23 cellular contexts compared by ENCODE assay signal in genomic region chr16:1657841-1658240, GRCh38.
"Had no signal": no experiment of that assay in that cellular context is flagged by ENCODE, and none has a peak within 500 bp of the region (broad histone marks: within the 10 kb centered on the region; RNA-seq: fewer than 3 reads in every experiment).

No MANE protein-coding gene starts in this region.

- H3K27me3 Mint-ChIP-seq: naive B cell had no signal

- H3K4me3 Mint-ChIP-seq: nephron had no signal

- H3K27me3 ChIP-seq: esophagus squamous epithelium, gastroesophageal sphincter, left lung, sigmoid colon, suprapubic skin, thyroid gland, upper lobe of left lung, uterus had no signal

- DNase-seq: effector memory CD4-positive, alpha-beta T cell; esophagus squamous epithelium; foreskin fibroblast; glutamatergic neuron; islet precursor cell; left lung; mesendoderm; naive B cell; psoas muscle; retina; sigmoid colon; stimulated activated CD4-positive, alpha-beta T cell treated with anti-CD3 and anti-CD28 coated beads, Interleukin-2, amount 100 ng/mL, for 24 hours; stimulated activated CD4-positive, alpha-beta T cell treated with anti-CD3 and anti-CD28 coated beads, Interleukin-4, amount 100 ng/mL, for 4 hours; stimulated activated naive CD8-positive, alpha-beta T cell treated with anti-CD3 and anti-CD28 coated beads, Interleukin-15, Interleukin-2, amounts not matched to agents 100 U/mL and 50 U/mL, for 24 hours; upper lobe of left lung; uterus had no signal

- H3K27ac ChIP-seq: epithelial cell of prostate, esophagus squamous epithelium, gastroesophageal sphincter, left lung, psoas muscle, sigmoid colon, skin epidermis, suprapubic skin, thyroid gland, upper lobe of left lung, uterus had no signal

- H3K27ac Mint-ChIP-seq: nephron had no signal

- H3K4me1 Mint-ChIP-seq: nephron had no signal

- H3K4me3 ChIP-seq: esophagus squamous epithelium, gastroesophageal sphincter, left lung, lung, psoas muscle, sigmoid colon, skin epidermis, suprapubic skin, thyroid gland, upper lobe of left lung, uterus had no signal

- H3K36me3 ChIP-seq: uterus had no signal

- H3K9me3 ChIP-seq: esophagus squamous epithelium, gastroesophageal sphincter, left lung, psoas muscle, sigmoid colon, suprapubic skin, thyroid gland, upper lobe of left lung, uterus had no signal

- H3K4me1 ChIP-seq: gastroesophageal sphincter, left lung, psoas muscle, sigmoid colon, thyroid gland, upper lobe of left lung, uterus had no signal

- ATAC-seq: gastroesophageal sphincter; left lung; psoas muscle; stimulated activated naive CD8-positive, alpha-beta T cell treated with anti-CD3 and anti-CD28 coated beads, Interleukin-15, Interleukin-2, amounts not matched to agents 100 U/mL and 50 U/mL, for 24 hours had no signal

- H3K9me3 Mint-ChIP-seq: naive B cell, nephron had no signal
